8 cellular contexts compared by ENCODE assay signal in genomic region chr1:16873076-16873879, GRCh38. TPM values are rescaled to one million over a fixed set of nuclear protein-coding genes. Genes with fewer than 3 reads are reported as not detected.
DNase-seq lines count a peak whose midpoint lies in the region; ATAC-seq and TF ChIP-seq lines count a peak whose summit lies in the region.
"Not testable (repeated sequence)": the region's sequence is repeated elsewhere in the genome, so short reads cannot be mapped to it uniquely, and the experiment has no call there.

No MANE protein-coding gene starts in this region.

- peak overlapping the region; percentile 52 for H3K4me2 ChIP-seq in DOHH2 (ENCODE audit: low read length)

- not testable (repeated sequence) for TF ChIP-seq EP300 in suprapubic skin (IDR thresholded peaks at IDR 0.05)

- 41% methylated on average over 5 of the region's 52 CpGs for WGBS in suprapubic skin

- not testable (repeated sequence) for H4K20me1 ChIP-seq in DOHH2 (ENCODE audit: control insufficient read depth, insufficient read depth, low read depth, low read length)

- TF ChIP-seq CTCF in DOHH2 (IDR thresholded peaks at IDR 0.05; ENCODE audit: low read depth, low read length, poor library complexity, severe bottlenecking); Peyer's patch (IDR thresholded peaks at IDR 0.05); cardiac fibroblast (IDR thresholded peaks at IDR 0.05; ENCODE audit: low read depth, low read length); gastrocnemius medialis (IDR thresholded peaks at IDR 0.05 in 4 of 5, conservative IDR thresholded peaks at IDR 0.05 in 1 of 5); suprapubic skin (IDR thresholded peaks at IDR 0.05): not testable (repeated sequence)

- in situ Hi-C loops in gastrocnemius medialis (cut with MboI; ENCODE audit: low sequenced_read_pairs in 4 of 4), result not testable (repeated sequence)

- intact Hi-C loops in Right ventricle myocardium inferior (cut with DNase I); gastrocnemius medialis (cut with DNase I; ENCODE audit: low total_unique reads): not testable (repeated sequence)

- TF ChIP-seq POLR2A in Peyer's patch (IDR thresholded peaks at IDR 0.05); gastrocnemius medialis (IDR thresholded peaks at IDR 0.05); suprapubic skin (IDR thresholded peaks at IDR 0.05): not testable (repeated sequence)

- H3F3A ChIP-seq in DOHH2 (ENCODE audit: control insufficient read depth, insufficient read depth), result not testable (repeated sequence)

- ATAC-seq in Right ventricle myocardium inferior (peak; percentile 51), gastrocnemius medialis (peak in 1 of 2 donors; percentile 45)

- H3K9me2 ChIP-seq in DOHH2 (replicated peaks; ENCODE audit: control insufficient read depth, low read length), result not testable (repeated sequence)

- not testable (repeated sequence) for H3K79me2 ChIP-seq in DOHH2 (ENCODE audit: control insufficient read depth, low read length)

- DNase-seq in Peyer's patch, result peak; percentile 44 to 89 (median 83)
- DNase-seq in activated T-cell treated with anti-CD3 and anti-CD28 coated beads, Interleukin-2, amount 50 U/mL, for 48 hours, result peak; percentile 52 to 67
- peak; percentile 5 to 27 for DNase-seq in cardiac fibroblast (ENCODE audit: low read depth in 2 of 2)
- DNase-seq in Right ventricle myocardium inferior (ENCODE audit: missing footprints); gastrocnemius medialis: not testable (repeated sequence)
- DNase-seq in medulla oblongata (ENCODE audit: extremely low spot score), result peak; percentile 27
- DNase-seq in suprapubic skin (ENCODE audit: low spot score in 2 of 2), result peak in 1 of 2 donors; percentile 84

- H3K9me3 ChIP-seq in DOHH2 (ENCODE audit: control insufficient read depth, insufficient read depth, low read length); Peyer's patch; gastrocnemius medialis; suprapubic skin: not testable (repeated sequence)

- H3K36me3 ChIP-seq in DOHH2 (ENCODE audit: control insufficient read depth, low read length); Peyer's patch; gastrocnemius medialis; suprapubic skin: not testable (repeated sequence)

- H3K4me1 ChIP-seq in DOHH2 (ENCODE audit: control insufficient read depth, low read length); Peyer's patch; gastrocnemius medialis: not testable (repeated sequence)
- H3K4me1 ChIP-seq in suprapubic skin, result peaks cover 12% of the 10 kb centered on the region

- H3K27me3 ChIP-seq in DOHH2 (ENCODE audit: control insufficient read depth, low read length) (peaks cover 15% of the 10 kb centered on the region), gastrocnemius medialis (peaks cover 5 to 28% (median 13%) of the 10 kb centered on the region in 3 donors), suprapubic skin (peaks cover 59% of the 10 kb centered on the region)
- not testable (repeated sequence) for H3K27me3 ChIP-seq in Peyer's patch

- peak overlapping the region; percentile 49 for H3K4me3 ChIP-seq in DOHH2 (ENCODE audit: low read length)
- H3K4me3 ChIP-seq in Peyer's patch, result peak overlapping the region in 3 of 4 donors; percentile 28 to 43 (median 30)
- H3K4me3 ChIP-seq in cardiac fibroblast (replicated peaks in 1 of 2; ENCODE audit: low read depth in 2 of 2, low read length in 2 of 2), result peak overlapping the region in 1 of 2 donors; percentile 7
- H3K4me3 ChIP-seq in gastrocnemius medialis, result peak overlapping the region; percentile 35 to 54 (median 50)
- H3K4me3 ChIP-seq in suprapubic skin, result peak overlapping the region; percentile 33

- not testable (repeated sequence) for H3K27ac ChIP-seq in DOHH2 (ENCODE audit: low read depth, low read length); Peyer's patch; gastrocnemius medialis; suprapubic skin

RNA-seq across cellular contexts. Expression of gene RNU1-2, which starts 22.5 kb away (rescaled TPM):
- total RNA-seq in Peyer's patch, result under 1 TPM; under 0.01 TPM
- 4,572 TPM for total RNA-seq in Right ventricle myocardium inferior
- under 1 TPM in 1 of 4 donors, not detected in 3; under 0.01 TPM for total RNA-seq in gastrocnemius medialis
- under 1 TPM; under 0.01 TPM for total RNA-seq in suprapubic skin

RNA-seq across cellular contexts. Expression of gene CROCC, which starts 48.5 kb away (rescaled TPM):
- total RNA-seq in Peyer's patch, result 100 to 1,000 TPM in 1 of 4 donors, 10 to 100 TPM in 3; 14.7 to 298 (median 45.1) TPM
- 6.5 TPM for total RNA-seq in Right ventricle myocardium inferior
- total RNA-seq in gastrocnemius medialis, result 1 to 10 TPM; 3.0 to 8.0 (median 5.3) TPM
- 10 to 100 TPM; 27.7 to 86.4 (median 60.2) TPM for total RNA-seq in suprapubic skin

Comparison
In these comparisons a context has a peak if more than half of its experiments do, and no peak if none do; other contexts are left out.
1. RNA of gene RNU1-2, which starts 22.5 kb away (total RNA-seq): 4,572 TPM in Right ventricle myocardium inferior (single experiment); under 0.01 TPM in Peyer's patch, under 0.01 TPM in gastrocnemius medialis and under 0.01 TPM in suprapubic skin; every median in the first group is over 1,000 times any median in the second.